8 cellular contexts compared by ENCODE assay signal in genomic region chr20:50931306-50932015, GRCh38. TPM values are rescaled to one million over a fixed set of nuclear protein-coding genes. Genes with fewer than 3 reads are reported as not detected.
A peak's percentile ranks its signal among the peaks of the same experiment; 100 is the strongest.
DNase-seq lines count a peak whose midpoint lies in the region; ATAC-seq, FAIRE-seq and TF ChIP-seq lines count a peak whose summit lies in the region.

TSS of gene ADNP (minus strand) at chr20:50931437. CDS start at chr20:50903996, 27,441 bp downstream.

- H3K4me3 Mint-ChIP-seq in activated T-helper 2 cell treated with anti-CD3 and anti-CD28 coated beads, Interferon-gamma antibody, Interleukin-2, Interleukin-4, amounts not matched to agents 10 μg/mL and 5 μg/mL and 100 μg/mL, durations not matched to agents 14 hours and 24 hours and 36 hours (ENCODE audit: low read depth), result peak within 1 kb of the TSS; percentile 94
- H3K4me3 Mint-ChIP-seq in natural killer cell, result peak within 1 kb of the TSS; percentile 95

- peak within 1 kb of the TSS; percentile 38 for H3K4me2 ChIP-seq in Loucy (ENCODE audit: low read depth, low read length, poor library complexity, severe bottlenecking)

- H3K79me2 ChIP-seq in Loucy (ENCODE audit: insufficient read depth, low read length), result peaks cover 41% of the 10 kb centered on the region

- ATAC-seq in RWPE2 (ENCODE audit: low read depth) (peak; percentile 71), natural killer cell (peak; percentile 71 to 85 (median 77))

- peak; percentile 96 for DNase-seq in ELR (ENCODE audit: low read depth)
- DNase-seq in H54 (ENCODE audit: insufficient read length, low spot score), result peak; percentile 56
- peak; percentile 95 for DNase-seq in RWPE2 (ENCODE audit: low spot score)
- peak; percentile 85 for DNase-seq in activated T-helper 2 cell treated with anti-CD3 and anti-CD28 coated beads, Interferon-gamma antibody, Interleukin-2, Interleukin-4, amounts not matched to agents 10 μg/mL and 5 μg/mL and 100 μg/mL, durations not matched to agents 14 hours and 24 hours and 36 hours (ENCODE audit: low spot score)
- peak; percentile 90 for DNase-seq in fibroblast of peridontal ligament (ENCODE audit: extremely low read depth)
- DNase-seq in natural killer cell, result peak; percentile 92
- peak; percentile 90 to 99 (median 92) for DNase-seq in stimulated activated naive CD4-positive, alpha-beta T cell (lab: John Stamatoyannopoulos, UW)

- H3K9me3 Mint-ChIP-seq in activated T-helper 2 cell treated with anti-CD3 and anti-CD28 coated beads, Interferon-gamma antibody, Interleukin-2, Interleukin-4, amounts not matched to agents 10 μg/mL and 5 μg/mL and 100 μg/mL, durations not matched to agents 14 hours and 24 hours and 36 hours, result no peaks in the 10 kb centered on the region
- H3K9me3 Mint-ChIP-seq in natural killer cell, result no peaks in the 10 kb centered on the region

- H3K27me3 Mint-ChIP-seq in activated T-helper 2 cell treated with anti-CD3 and anti-CD28 coated beads, Interferon-gamma antibody, Interleukin-2, Interleukin-4, amounts not matched to agents 10 μg/mL and 5 μg/mL and 100 μg/mL, durations not matched to agents 14 hours and 24 hours and 36 hours (ENCODE audit: low read depth), result no peaks in the 10 kb centered on the region
- H3K27me3 Mint-ChIP-seq in natural killer cell (ENCODE audit: low read depth in 2 of 2), result no peaks in the 10 kb centered on the region

- TF ChIP-seq POLR2A in H54 (IDR thresholded peaks at IDR 0.05; ENCODE audit: low read depth, low read length), result peak; percentile 49; the same call in 1 of the 2 replicates

- H3K4me1 ChIP-seq in Loucy (ENCODE audit: insufficient read depth, low read length, poor library complexity, severe bottlenecking), result peaks cover 27% of the 10 kb centered on the region
- peaks cover 28% of the 10 kb centered on the region for H3K4me1 ChIP-seq in RWPE2 (ENCODE audit: insufficient read depth, poor library complexity, severe bottlenecking)

- no peaks in the 10 kb centered on the region for H3K9me3 ChIP-seq in Loucy (ENCODE audit: insufficient read depth, low read depth, low read length)
- H3K9me3 ChIP-seq in RWPE2 (ENCODE audit: severe bottlenecking), result no peaks in the 10 kb centered on the region

- H3K27me3 ChIP-seq in Loucy (ENCODE audit: insufficient read depth, low read length, poor library complexity, severe bottlenecking) (no peaks in the 10 kb centered on the region), RWPE2 (ENCODE audit: insufficient read depth, poor library complexity, severe bottlenecking) (no peaks in the 10 kb centered on the region)

- intact Hi-C loops in activated T-helper 2 cell treated with anti-CD3 and anti-CD28 coated beads, Interferon-gamma antibody, Interleukin-2, Interleukin-4, amounts not matched to agents 10 μg/mL and 5 μg/mL and 100 μg/mL, durations not matched to agents 14 hours and 24 hours and 36 hours (cut with micrococcal nuclease), result loop anchor here (1.0 kb wide), 1 partner anchor 200 kb away; the partner anchor contains the start of gene PARD6B
- intact Hi-C loops in natural killer cell (cut with micrococcal nuclease), result loop anchor here (1.0 kb wide), 1 partner anchor 27 kb away; the partner anchor contains the start of genes DPM1 and MOCS3

- H4K20me1 ChIP-seq in Loucy (ENCODE audit: insufficient read depth, low read length, poor library complexity, severe bottlenecking), result peaks cover 34% of the 10 kb centered on the region

- peaks cover 65% of the 10 kb centered on the region for H3K36me3 Mint-ChIP-seq in activated T-helper 2 cell treated with anti-CD3 and anti-CD28 coated beads, Interferon-gamma antibody, Interleukin-2, Interleukin-4, amounts not matched to agents 10 μg/mL and 5 μg/mL and 100 μg/mL, durations not matched to agents 14 hours and 24 hours and 36 hours (ENCODE audit: low read depth)
- no peaks in the 10 kb centered on the region for H3K36me3 Mint-ChIP-seq in natural killer cell

- peak; percentile 62 for TF ChIP-seq CTCF in Loucy (conservative IDR thresholded peaks at IDR 0.05; ENCODE audit: low read length)
- peak; percentile 99 for TF ChIP-seq CTCF in RWPE2 (IDR thresholded peaks at IDR 0.05; ENCODE audit: poor library complexity, severe bottlenecking)
- TF ChIP-seq CTCF in natural killer cell (IDR thresholded peaks at IDR 0.05), result peak; percentile 70

- FAIRE-seq in H54 (lab: Jason Lieb, UNC), result peak; percentile 43

- H3K27ac Mint-ChIP-seq in activated T-helper 2 cell treated with anti-CD3 and anti-CD28 coated beads, Interferon-gamma antibody, Interleukin-2, Interleukin-4, amounts not matched to agents 10 μg/mL and 5 μg/mL and 100 μg/mL, durations not matched to agents 14 hours and 24 hours and 36 hours, result peak within 1 kb of the TSS; percentile 88
- H3K27ac Mint-ChIP-seq in natural killer cell, result peak within 1 kb of the TSS; percentile 90 to 98

- peak within 1 kb of the TSS; percentile 83 for H3K4me3 ChIP-seq in Loucy (ENCODE audit: low read length, poor library complexity, severe bottlenecking)
- peak within 1 kb of the TSS; percentile 96 for H3K4me3 ChIP-seq in RWPE2 (ENCODE audit: severe bottlenecking)

- H3K9me2 ChIP-seq in Loucy (replicated peaks; ENCODE audit: low read depth, low read length), result no peaks in the 10 kb centered on the region

- peak within 1 kb of the TSS; percentile 85 for H3K9ac ChIP-seq in Loucy (ENCODE audit: low read depth, low read length, poor library complexity, severe bottlenecking)

- H3F3A ChIP-seq in Loucy (ENCODE audit: low read depth), result peaks cover 9% of the 10 kb centered on the region; the same call in 1 of the 2 replicates

- H3K36me3 ChIP-seq in Loucy (ENCODE audit: insufficient read depth, low read length) (peaks cover 28% of the 10 kb centered on the region), RWPE2 (ENCODE audit: low read depth) (peaks cover 81% of the 10 kb centered on the region)

- H2AFZ ChIP-seq in Loucy (ENCODE audit: low read length), result peak within 1 kb of the TSS; percentile 55; the same call in 1 of the 2 replicates

- peak within 1 kb of the TSS; percentile 80 for H3K27ac ChIP-seq in RWPE2 (ENCODE audit: poor library complexity, severe bottlenecking)

- peaks cover 33% of the 10 kb centered on the region for H3K4me1 Mint-ChIP-seq in activated T-helper 2 cell treated with anti-CD3 and anti-CD28 coated beads, Interferon-gamma antibody, Interleukin-2, Interleukin-4, amounts not matched to agents 10 μg/mL and 5 μg/mL and 100 μg/mL, durations not matched to agents 14 hours and 24 hours and 36 hours (ENCODE audit: low read depth)
- peaks cover 30 to 31% of the 10 kb centered on the region in 2 donors for H3K4me1 Mint-ChIP-seq in natural killer cell

RNA-seq across cellular contexts. Expression of gene ADNP, which starts in this region (rescaled TPM):
- total RNA-seq in activated T-helper 2 cell treated with anti-CD3 and anti-CD28 coated beads, Interferon-gamma antibody, Interleukin-2, Interleukin-4, amounts not matched to agents 10 μg/mL and 5 μg/mL and 100 μg/mL, durations not matched to agents 14 hours and 24 hours and 36 hours, result 64.6 and 64.7 TPM in 2 replicates
- total RNA-seq in natural killer cell, result 10 to 100 TPM; 56.8 to 75.8 (median 66.8) TPM

Comparison
In these comparisons a context has a peak if more than half of its experiments do, and no peak if none do; other contexts are left out.
1. Peak in every context shown above with its lines: DNase-seq, ATAC-seq, H3K4me3 ChIP-seq and H3K27ac ChIP-seq.